Comparison of ENCODE assay signal across 8 cellular contexts in genomic region chr1:29688477-29689365, GRCh38.
DNase-seq lines count a peak whose midpoint lies in the region; ATAC-seq and TF ChIP-seq lines count a peak whose summit lies in the region.

No MANE protein-coding gene starts in this region.

- POLR2A ChIA-PET in activated CD8-positive, alpha-beta T cell treated with anti-CD3 and anti-CD28 coated beads for 36 hours (lab: Charles Lee): no interaction called here
- POLR2A ChIA-PET in activated CD8-positive, alpha-beta T cell treated with anti-CD3 and anti-CD28 coated beads, Interleukin-2, amount 10 ng/mL, durations not matched to agents 7 days and 5 days (lab: Charles Lee): no interaction called here

- no peak for TF ChIP-seq CTCF in activated CD8-positive, alpha-beta T cell treated with anti-CD3 and anti-CD28 coated beads for 36 hours (IDR thresholded peaks at IDR 0.05)

- ATAC-seq in activated CD8-positive, alpha-beta T cell treated with anti-CD3 and anti-CD28 coated beads for 36 hours: peak; percentile 78
- no peak for ATAC-seq in activated CD8-positive, alpha-beta T cell treated with anti-CD3 and anti-CD28 coated beads, Interleukin-2, amount 10 ng/mL, durations not matched to agents 7 days and 5 days

- CTCF ChIA-PET in activated CD8-positive, alpha-beta T cell treated with anti-CD3 and anti-CD28 coated beads for 36 hours (lab: Charles Lee): interaction anchor here (1.2 kb wide), 1 partner anchor 35 kb away, joined by 3 read pairs; no protein-coding TSS in a partner anchor
- CTCF ChIA-PET in activated CD8-positive, alpha-beta T cell treated with anti-CD3 and anti-CD28 coated beads, Interleukin-2, amount 10 ng/mL, durations not matched to agents 7 days and 5 days (lab: Charles Lee): interaction anchor here (1.1 kb wide), 1 partner anchor 544 kb away, joined by 3 read pairs; no protein-coding TSS in a partner anchor

- H3K36me3 Mint-ChIP-seq in activated CD8-positive, alpha-beta T cell treated with anti-CD3 and anti-CD28 coated beads for 36 hours (ENCODE audit: low read depth): no peaks in the 10 kb centered on the region
- H3K36me3 Mint-ChIP-seq in activated CD8-positive, alpha-beta T cell treated with anti-CD3 and anti-CD28 coated beads, Interleukin-2, amount 10 ng/mL, durations not matched to agents 7 days and 5 days (ENCODE audit: low read depth): no peaks in the 10 kb centered on the region

- peaks cover 4% of the 10 kb centered on the region for H3K9me3 Mint-ChIP-seq in activated CD8-positive, alpha-beta T cell treated with anti-CD3 and anti-CD28 coated beads for 36 hours
- no peaks in the 10 kb centered on the region for H3K9me3 Mint-ChIP-seq in activated CD8-positive, alpha-beta T cell treated with anti-CD3 and anti-CD28 coated beads, Interleukin-2, amount 10 ng/mL, durations not matched to agents 7 days and 5 days (ENCODE audit: insufficient read depth)

- peak; percentile 37 for DNase-seq in activated CD8-positive, alpha-beta T cell treated with anti-CD3 and anti-CD28 coated beads for 36 hours
- no peak for DNase-seq in activated CD8-positive, alpha-beta T cell treated with anti-CD3 and anti-CD28 coated beads, Interleukin-2, amount 10 ng/mL, durations not matched to agents 7 days and 5 days
- peak; percentile 50 for DNase-seq in NCI-H226
- peak; percentile 42 for DNase-seq in ecto neural progenitor cell (ENCODE audit: low spot score)
- DNase-seq in renal cortical epithelial cell (ENCODE audit: low read depth): peak; percentile 67
- no peak for DNase-seq in globus pallidus (ENCODE audit: low spot score)
- no peak for DNase-seq in KG1 (lab: John Stamatoyannopoulos, UW)
- DNase-seq in stimulated activated naive CD4-positive, alpha-beta T cell treated with Interleukin-2 at 50 U/mL for 16 hours (lab: John Stamatoyannopoulos, UW): no peak

- H3K27ac Mint-ChIP-seq in activated CD8-positive, alpha-beta T cell treated with anti-CD3 and anti-CD28 coated beads for 36 hours: no peak overlapping the region
- H3K27ac Mint-ChIP-seq in activated CD8-positive, alpha-beta T cell treated with anti-CD3 and anti-CD28 coated beads, Interleukin-2, amount 10 ng/mL, durations not matched to agents 7 days and 5 days: no peak overlapping the region

- intact Hi-C loops in activated CD8-positive, alpha-beta T cell treated with anti-CD3 and anti-CD28 coated beads for 36 hours (cut with micrococcal nuclease): no loop called here

- H3K4me1 Mint-ChIP-seq in activated CD8-positive, alpha-beta T cell treated with anti-CD3 and anti-CD28 coated beads for 36 hours (ENCODE audit: low read depth): peaks cover 7% of the 10 kb centered on the region
- H3K4me1 Mint-ChIP-seq in activated CD8-positive, alpha-beta T cell treated with anti-CD3 and anti-CD28 coated beads, Interleukin-2, amount 10 ng/mL, durations not matched to agents 7 days and 5 days (ENCODE audit: low read depth): peaks cover 10% of the 10 kb centered on the region

- peaks cover 10% of the 10 kb centered on the region for H3K27me3 Mint-ChIP-seq in activated CD8-positive, alpha-beta T cell treated with anti-CD3 and anti-CD28 coated beads for 36 hours
- H3K27me3 Mint-ChIP-seq in activated CD8-positive, alpha-beta T cell treated with anti-CD3 and anti-CD28 coated beads, Interleukin-2, amount 10 ng/mL, durations not matched to agents 7 days and 5 days (ENCODE audit: low read depth): peaks cover 12% of the 10 kb centered on the region

- no peak overlapping the region for H3K4me3 Mint-ChIP-seq in activated CD8-positive, alpha-beta T cell treated with anti-CD3 and anti-CD28 coated beads for 36 hours
- no peak overlapping the region for H3K4me3 Mint-ChIP-seq in activated CD8-positive, alpha-beta T cell treated with anti-CD3 and anti-CD28 coated beads, Interleukin-2, amount 10 ng/mL, durations not matched to agents 7 days and 5 days

Comparison
In these comparisons a context has a peak if more than half of its experiments do, and no peak if none do; other contexts are left out.
1. DNase-seq: peak in activated CD8-positive, alpha-beta T cell treated with anti-CD3 and anti-CD28 coated beads for 36 hours (single experiment), NCI-H226 (single experiment), ecto neural progenitor cell (single experiment) and renal cortical epithelial cell (single experiment); none in activated CD8-positive, alpha-beta T cell treated with anti-CD3 and anti-CD28 coated beads, Interleukin-2, amount 10 ng/mL, durations not matched to agents 7 days and 5 days (single experiment), globus pallidus (single experiment), KG1 (single experiment) and stimulated activated naive CD4-positive, alpha-beta T cell treated with Interleukin-2 at 50 U/mL for 16 hours (single experiment).